ENCODE assay signal across 24 cellular contexts in genomic region chr1:56627019-56627635, GRCh38. TPM values are rescaled to one million over a fixed set of nuclear protein-coding genes. Genes with fewer than 3 reads are reported as not detected.
"Had no signal": no experiment of that assay in that cellular context is flagged by ENCODE, and none has a peak within 500 bp of the region (broad histone marks: within the 10 kb centered on the region; RNA-seq: fewer than 3 reads in every experiment).

No MANE protein-coding gene starts in this region.

- H3K4me1 Mint-ChIP-seq: activated CD4-positive, alpha-beta T cell treated with anti-CD3 and anti-CD28 coated beads, Interleukin-2, amount 10 ng/mL, durations not matched to agents 7 days and 5 days; activated naive CD8-positive, alpha-beta T cell treated with anti-CD3 and anti-CD28 coated beads, Interleukin-2, amount 50 U/mL, for 24 hours; mesothelial cell of epicardium; nephron progenitor cell; stimulated activated naive CD8-positive, alpha-beta T cell treated with anti-CD3 and anti-CD28 coated beads, Interleukin-15, amount 100 ng/mL, for 72 hours had no signal

- H3K9me3 Mint-ChIP-seq: activated CD4-positive, alpha-beta T cell treated with anti-CD3 and anti-CD28 coated beads, Interleukin-2, amount 10 ng/mL, durations not matched to agents 7 days and 5 days; activated naive CD4-positive, alpha-beta T cell treated with anti-CD3 and anti-CD28 coated beads for 36 hours; activated naive CD8-positive, alpha-beta T cell treated with anti-CD3 and anti-CD28 coated beads, Interleukin-2, amount 50 U/mL, for 24 hours; mesothelial cell of epicardium; T-helper 1 cell treated with Interleukin-12 subunit alpha and Interleukin-12 subunit beta and Interleukin-4 antibody, amounts not matched to agents 30 μg/mL and 1 μg/mL, for 36 hours had no signal

- H3K4me3 Mint-ChIP-seq: activated CD4-positive, alpha-beta T cell treated with anti-CD3 and anti-CD28 coated beads, Interleukin-2, amount 10 ng/mL, durations not matched to agents 7 days and 5 days; activated CD8-positive, alpha-beta T cell treated with anti-CD3 and anti-CD28 coated beads, Interleukin-2, amount 10 ng/mL, durations not matched to agents 7 days and 5 days; activated naive CD4-positive, alpha-beta T cell treated with anti-CD3 and anti-CD28 coated beads for 36 hours; activated naive CD8-positive, alpha-beta T cell treated with anti-CD3 and anti-CD28 coated beads, Interleukin-2, amount 50 U/mL, for 24 hours; activated T-cell treated with anti-CD3 and anti-CD28 coated beads, Interleukin-2, amount 50 U/mL, for 4 hours; mesothelial cell of epicardium; nephron progenitor cell; stimulated activated naive CD8-positive, alpha-beta T cell treated with anti-CD3 and anti-CD28 coated beads, Interleukin-15, amount 100 ng/mL, for 72 hours; T-helper 1 cell treated with Interleukin-12 subunit alpha and Interleukin-12 subunit beta and Interleukin-4 antibody, amounts not matched to agents 30 μg/mL and 1 μg/mL, for 36 hours had no signal

- H3K27me3 ChIP-seq: gastrocnemius medialis, right atrium auricular region, transverse colon, vagina had no signal

- H3K9me3 ChIP-seq: gastrocnemius medialis, left lung, prostate gland, right atrium auricular region, suprapubic skin, transverse colon, vagina had no signal

- H3K36me3 Mint-ChIP-seq: mesothelial cell of epicardium had no signal

- ATAC-seq: activated CD4-positive, CD25-positive, alpha-beta regulatory T cell treated with anti-CD3 and anti-CD28 coated beads, Interleukin-2, amount 50 U/mL, for 24 hours; activated CD8-positive, alpha-beta T cell treated with anti-CD3 and anti-CD28 coated beads, Interleukin-2, amount 10 ng/mL, durations not matched to agents 7 days and 5 days; activated naive CD8-positive, alpha-beta T cell treated with anti-CD3 and anti-CD28 coated beads, Interleukin-2, amount 50 U/mL, for 24 hours; activated T-cell treated with anti-CD3 and anti-CD28 coated beads, Interleukin-2, amount 50 U/mL, for 4 hours; gastrocnemius medialis; left lung; stimulated activated naive CD8-positive, alpha-beta T cell treated with anti-CD3 and anti-CD28 coated beads, Interleukin-15, amount 100 ng/mL, for 72 hours had no signal

- H3K36me3 ChIP-seq: gastrocnemius medialis, left lung, prostate gland, right atrium auricular region, suprapubic skin, transverse colon, vagina had no signal

- H3K27ac ChIP-seq: gastrocnemius medialis, left lung, prostate gland, right atrium auricular region, suprapubic skin, transverse colon, vagina had no signal

- H3K4me1 ChIP-seq: gastrocnemius medialis, left lung, prostate gland, right atrium auricular region, suprapubic skin, transverse colon, vagina had no signal

- H3K27me3 Mint-ChIP-seq: stimulated activated naive CD8-positive, alpha-beta T cell treated with anti-CD3 and anti-CD28 coated beads, Interleukin-15, amount 100 ng/mL, for 72 hours had no signal

- H3K4me3 ChIP-seq: gastrocnemius medialis, left lung, prostate gland, right atrium auricular region, suprapubic skin, transverse colon, vagina had no signal

- H3K27ac Mint-ChIP-seq: activated CD4-positive, alpha-beta T cell treated with anti-CD3 and anti-CD28 coated beads, Interleukin-2, amount 10 ng/mL, durations not matched to agents 7 days and 5 days; activated CD8-positive, alpha-beta T cell treated with anti-CD3 and anti-CD28 coated beads, Interleukin-2, amount 10 ng/mL, durations not matched to agents 7 days and 5 days; activated naive CD4-positive, alpha-beta T cell treated with anti-CD3 and anti-CD28 coated beads for 36 hours; activated naive CD8-positive, alpha-beta T cell treated with anti-CD3 and anti-CD28 coated beads, Interleukin-2, amount 50 U/mL, for 24 hours; mesothelial cell of epicardium; nephron progenitor cell; T-helper 1 cell treated with Interleukin-12 subunit alpha and Interleukin-12 subunit beta and Interleukin-4 antibody, amounts not matched to agents 30 μg/mL and 1 μg/mL, for 36 hours had no signal

- DNase-seq: activated CD4-positive, alpha-beta T cell treated with anti-CD3 and anti-CD28 coated beads, Interleukin-2, amount 10 ng/mL, durations not matched to agents 7 days and 5 days; activated CD8-positive, alpha-beta memory T cell treated with anti-CD3 and anti-CD28 coated beads, Interleukin-2, amount 50 U/mL, for 4 hours; activated CD8-positive, alpha-beta T cell treated with anti-CD3 and anti-CD28 coated beads, Interleukin-2, amount 10 ng/mL, durations not matched to agents 7 days and 5 days; activated naive CD4-positive, alpha-beta T cell treated with anti-CD3 and anti-CD28 coated beads for 36 hours; activated naive CD8-positive, alpha-beta T cell treated with anti-CD3 and anti-CD28 coated beads, Interleukin-2, amount 50 U/mL, for 24 hours; activated T-cell treated with anti-CD3 and anti-CD28 coated beads, Interleukin-2, amount 50 U/mL, for 4 hours; aorta; erythroblast; gastrocnemius medialis; head of caudate nucleus; kidney; left lung; nephron progenitor cell; small intestine; stimulated activated CD4-positive, alpha-beta T cell treated with anti-CD3 and anti-CD28 coated beads, Interleukin-4, amount 100 ng/mL, for 1 hour; stimulated activated naive CD8-positive, alpha-beta T cell treated with anti-CD3 and anti-CD28 coated beads, Interleukin-15, amount 100 ng/mL, for 72 hours; transverse colon had no signal

RNA-seq across cellular contexts. Expression of gene PRKAA2, which starts 18.0 kb away (rescaled TPM):
- total RNA-seq: activated CD4-positive, alpha-beta T cell treated with anti-CD3 and anti-CD28 coated beads, Interleukin-2, amount 10 ng/mL, durations not matched to agents 7 days and 5 days; activated CD8-positive, alpha-beta T cell treated with anti-CD3 and anti-CD28 coated beads, Interleukin-2, amount 10 ng/mL, durations not matched to agents 7 days and 5 days; activated naive CD4-positive, alpha-beta T cell treated with anti-CD3 and anti-CD28 coated beads for 36 hours; activated T-cell treated with anti-CD3 and anti-CD28 coated beads, Interleukin-2, amount 50 U/mL, for 4 hours had no signal

RNA-seq across cellular contexts. Expression of gene PLPP3, which starts 47.8 kb away (rescaled TPM):
- total RNA-seq: activated CD4-positive, alpha-beta T cell treated with anti-CD3 and anti-CD28 coated beads, Interleukin-2, amount 10 ng/mL, durations not matched to agents 7 days and 5 days; activated CD8-positive, alpha-beta T cell treated with anti-CD3 and anti-CD28 coated beads, Interleukin-2, amount 10 ng/mL, durations not matched to agents 7 days and 5 days; activated naive CD4-positive, alpha-beta T cell treated with anti-CD3 and anti-CD28 coated beads for 36 hours had no signal
